ENCODE assay signal across 8 cellular contexts in genomic region chr22:41621099-41621910, GRCh38. TPM values are rescaled to one million over a fixed set of nuclear protein-coding genes. Genes with fewer than 3 reads are reported as not detected.
DNase-seq lines count a peak whose midpoint lies in the region; ATAC-seq and TF ChIP-seq lines count a peak whose summit lies in the region.

TSS of gene XRCC6 (plus strand) at chr22:41621295. CDS start at chr22:41622005, 710 bp downstream.

- no peaks in the 10 kb centered on the region; the same call in 2 of the 3 replicates for H3K9me3 Mint-ChIP-seq in GM23338
- H3K9me3 Mint-ChIP-seq in activated T-helper 17 cell treated with anti-CD3 and anti-CD28 coated beads, Interleukin-2, amount 50 U/mL, for 72 hours = no peaks in the 10 kb centered on the region
- H3K9me3 Mint-ChIP-seq in naive thymus-derived CD8-positive, alpha-beta T cell = no peaks in the 10 kb centered on the region

- H3K27me3 ChIP-seq in DOHH2 (ENCODE audit: control insufficient read depth, low read length) = no peaks in the 10 kb centered on the region
- H3K27me3 ChIP-seq in GM23338 (ENCODE audit: insufficient read depth) = no peaks in the 10 kb centered on the region
- no peaks in the 10 kb centered on the region for H3K27me3 ChIP-seq in fibroblast of lung (ENCODE audit: control insufficient read depth, insufficient read depth, low read length)

- H3K36me3 ChIP-seq in DOHH2 (ENCODE audit: control insufficient read depth, low read length) (peaks cover 76% of the 10 kb centered on the region), GM23338 (ENCODE audit: insufficient read depth) (peaks cover 25% of the 10 kb centered on the region), fibroblast of lung (ENCODE audit: control insufficient read depth, insufficient read depth, low read length) (peaks cover 10% of the 10 kb centered on the region)

- peak within 1 kb of the TSS; percentile 98 for H3K4me3 Mint-ChIP-seq in GM23338
- peak within 1 kb of the TSS; percentile 99 for H3K4me3 Mint-ChIP-seq in activated T-helper 17 cell treated with anti-CD3 and anti-CD28 coated beads, Interleukin-2, amount 50 U/mL, for 72 hours
- H3K4me3 Mint-ChIP-seq in naive thymus-derived CD8-positive, alpha-beta T cell = peak within 1 kb of the TSS; percentile 89 to 100 (median 97)

- CTCF ChIA-PET in RWPE1 (lab: Yijun Ruan, JAX) = interaction anchor here (1.2 kb wide), 1 partner anchor 23 kb away, joined by 3 read pairs; no protein-coding TSS in a partner anchor

- no peaks in the 10 kb centered on the region for H3K9me2 ChIP-seq in DOHH2 (replicated peaks; ENCODE audit: control insufficient read depth, low read length)
- H3K9me2 ChIP-seq in GM23338 (ENCODE audit: insufficient read depth) = no peaks in the 10 kb centered on the region

- H4K20me1 ChIP-seq in DOHH2 (ENCODE audit: control insufficient read depth, insufficient read depth, low read depth, low read length) = peaks cover 7% of the 10 kb centered on the region; the same call in 1 of the 2 replicates
- H4K20me1 ChIP-seq in GM23338 (replicated peaks; ENCODE audit: insufficient read depth) = peaks cover 18% of the 10 kb centered on the region
- no peaks in the 10 kb centered on the region for H4K20me1 ChIP-seq in fibroblast of lung (ENCODE audit: control insufficient read depth, extremely low read depth, insufficient read depth, low read length)

- peak; percentile 85 for ATAC-seq in GM23338
- ATAC-seq in activated T-helper 17 cell treated with anti-CD3 and anti-CD28 coated beads, Interleukin-2, amount 50 U/mL, for 72 hours (replicated peaks) = peak; percentile 93
- peak; percentile 87 to 88 for ATAC-seq in naive thymus-derived CD8-positive, alpha-beta T cell

- H3K4me1 ChIP-seq in DOHH2 (ENCODE audit: control insufficient read depth, low read length) (peaks cover 37% of the 10 kb centered on the region), GM23338 (ENCODE audit: insufficient read depth) (peaks cover 15% of the 10 kb centered on the region), fibroblast of lung (ENCODE audit: control insufficient read depth, extremely low read depth, insufficient read depth, low read length) (no peaks in the 10 kb centered on the region)

- peaks cover 18% of the 10 kb centered on the region for H3K27me3 Mint-ChIP-seq in GM23338 (ENCODE audit: insufficient read depth, low read depth, poor library complexity)
- H3K27me3 Mint-ChIP-seq in activated T-helper 17 cell treated with anti-CD3 and anti-CD28 coated beads, Interleukin-2, amount 50 U/mL, for 72 hours = no peaks in the 10 kb centered on the region
- no peaks in the 10 kb centered on the region for H3K27me3 Mint-ChIP-seq in naive thymus-derived CD8-positive, alpha-beta T cell

- peak within 1 kb of the TSS; percentile 91 for H3K4me2 ChIP-seq in DOHH2 (ENCODE audit: low read length)
- peak within 1 kb of the TSS; percentile 94 for H3K4me2 ChIP-seq in GM23338
- peak within 1 kb of the TSS; percentile 90 for H3K4me2 ChIP-seq in fibroblast of lung (ENCODE audit: extremely low read depth, insufficient read depth, low read length)

- peaks cover 94% of the 10 kb centered on the region for H3K79me2 ChIP-seq in DOHH2 (ENCODE audit: control insufficient read depth, low read length)
- H3K79me2 ChIP-seq in GM23338 (replicated peaks; ENCODE audit: insufficient read depth) = peaks cover 73% of the 10 kb centered on the region
- peaks cover 56% of the 10 kb centered on the region for H3K79me2 ChIP-seq in fibroblast of lung (ENCODE audit: control insufficient read depth, insufficient read depth, low read length)

- H3K9me3 ChIP-seq in DOHH2 (ENCODE audit: control insufficient read depth, insufficient read depth, low read length) (no peaks in the 10 kb centered on the region), fibroblast of lung (ENCODE audit: control insufficient read depth, insufficient read depth, low read depth, low read length) (no peaks in the 10 kb centered on the region)

- H3K4me1 Mint-ChIP-seq in GM23338 = peaks cover 22% of the 10 kb centered on the region
- peaks cover 19% of the 10 kb centered on the region for H3K4me1 Mint-ChIP-seq in activated T-helper 17 cell treated with anti-CD3 and anti-CD28 coated beads, Interleukin-2, amount 50 U/mL, for 72 hours
- peaks cover 16 to 57% (median 48%) of the 10 kb centered on the region in 4 donors for H3K4me1 Mint-ChIP-seq in naive thymus-derived CD8-positive, alpha-beta T cell

- DNase-seq in GM23338 (ENCODE audit: low spot score) (peak; percentile 100), LNCaP clone FGC (ENCODE audit: low read depth) (peak; percentile 98), RWPE1 (ENCODE audit: low spot score) (peak; percentile 99), fibroblast of lung (ENCODE audit: low read depth in 2 of 2) (peak; percentile 99 to 100)
- peak; percentile 98 to 100 (median 100) for DNase-seq in naive thymus-derived CD8-positive, alpha-beta T cell
- peak; percentile 99 to 100 (median 100) for DNase-seq in stimulated activated naive CD4-positive, alpha-beta T cell (lab: John Stamatoyannopoulos, UW)

- peaks cover 46% of the 10 kb centered on the region for H3K36me3 Mint-ChIP-seq in GM23338 (ENCODE audit: low read depth)
- H3K36me3 Mint-ChIP-seq in activated T-helper 17 cell treated with anti-CD3 and anti-CD28 coated beads, Interleukin-2, amount 50 U/mL, for 72 hours (ENCODE audit: low read depth) = peaks cover 66% of the 10 kb centered on the region
- H3K36me3 Mint-ChIP-seq in naive thymus-derived CD8-positive, alpha-beta T cell = peaks cover 0 to 42% (median 0%) of the 10 kb centered on the region in 3 donors

- peak within 1 kb of the TSS; percentile 86 for H2AFZ ChIP-seq in GM23338
- peak within 1 kb of the TSS; percentile 91 for H2AFZ ChIP-seq in fibroblast of lung (ENCODE audit: low read length)

- POLR2A ChIA-PET in RWPE1 (lab: Yijun Ruan, JAX; ENCODE audit: low non-redundant PET) = no interaction called here
- POLR2A ChIA-PET in naive thymus-derived CD8-positive, alpha-beta T cell (lab: Charles Lee) = interaction anchor here (0.5 to 2.9 kb wide), 22 partner anchors 15 to 1322 kb away, joined by 3 to 26 read pairs (median 4); partner anchors contain the start of genes ACO2, PHF5A, PMM1 and RANGAP1

- H3K27ac Mint-ChIP-seq in GM23338 = peak within 1 kb of the TSS; percentile 100
- peak within 1 kb of the TSS; percentile 97 for H3K27ac Mint-ChIP-seq in activated T-helper 17 cell treated with anti-CD3 and anti-CD28 coated beads, Interleukin-2, amount 50 U/mL, for 72 hours
- H3K27ac Mint-ChIP-seq in naive thymus-derived CD8-positive, alpha-beta T cell = peak within 1 kb of the TSS; percentile 95 to 100 (median 100)

- H3K9ac ChIP-seq in fibroblast of lung (ENCODE audit: insufficient read depth, low read length) = peak within 1 kb of the TSS; percentile 99

- no peak for TF ChIP-seq CTCF in DOHH2 (IDR thresholded peaks at IDR 0.05; ENCODE audit: low read depth, low read length, poor library complexity, severe bottlenecking)
- no peak for TF ChIP-seq CTCF in GM23338 (conservative IDR thresholded peaks at IDR 0.05; ENCODE audit: low read depth in 2 of 2)
- no peak for TF ChIP-seq CTCF in LNCaP clone FGC (IDR thresholded peaks at IDR 0.05; ENCODE audit: control insufficient read depth, extremely low read depth, insufficient read depth)
- no peak for TF ChIP-seq CTCF in RWPE1 (conservative IDR thresholded peaks at IDR 0.05; ENCODE audit: low read depth)
- no peak for TF ChIP-seq CTCF in fibroblast of lung (conservative IDR thresholded peaks at IDR 0.05 in 1 of 2, IDR thresholded peaks at IDR 0.05 in 1 of 2; ENCODE audit: low read depth in 1 of 2, low read length in 2 of 2)

- H3K27ac ChIP-seq in DOHH2 (ENCODE audit: low read depth, low read length) (peak within 1 kb of the TSS; percentile 84), GM23338 (ENCODE audit: low read depth) (peak within 1 kb of the TSS; percentile 98), RWPE1 (peak within 1 kb of the TSS; percentile 90), fibroblast of lung (ENCODE audit: insufficient read depth, low read length) (peak within 1 kb of the TSS; percentile 100)

- H3K4me3 ChIP-seq in DOHH2 (ENCODE audit: low read length) (peak within 1 kb of the TSS; percentile 99), GM23338 (peak within 1 kb of the TSS; percentile 80), LNCaP clone FGC (ENCODE audit: low read depth, low read length) (peak within 1 kb of the TSS; percentile 71), fibroblast of lung (replicated peaks in 1 of 4; ENCODE audit: control extremely low read depth in 1 of 4, insufficient read depth in 1 of 4, low read depth in 3 of 4, low read length in 4 of 4) (peak within 1 kb of the TSS; percentile 85 to 99 (median 94))

- no peaks in the 10 kb centered on the region; the same call in 1 of the 2 replicates for H3F3A ChIP-seq in DOHH2 (ENCODE audit: control insufficient read depth, insufficient read depth)
- H3F3A ChIP-seq in GM23338 (replicated peaks; ENCODE audit: low read depth) = peaks cover 21% of the 10 kb centered on the region; the same call in 1 of the 2 replicates

TF ChIP-seq in GM23338, 12 proteins besides CTCF, POLR2A, EP300 and RAD21:
- TF ChIP-seq CREB1 (CRISPR knock-in tag; IDR thresholded peaks at IDR 0.05; ENCODE audit: low read depth) (peak; percentile 97), EZH2 (IDR thresholded peaks at IDR 0.05; ENCODE audit: low read depth, unreplicated experiment) (no peak), JUNB (IDR thresholded peaks at IDR 0.05; ENCODE audit: unreplicated experiment) (no peak), POLR2AphosphoS5 (IDR thresholded peaks at IDR 0.05; ENCODE audit: low read depth) (peak; percentile 93)

RNA-seq across cellular contexts. Expression of gene XRCC6, which starts in this region (rescaled TPM):
- 495 and 498 TPM in 2 replicates for total RNA-seq in GM23338 (2014; rRNA removed; shearing (Covaris generic))
- 351 and 352 TPM in 2 replicates for polyA plus RNA-seq in GM23338 (2016; fragmentation: Nextera tagmentation; extraction: Ambion mirVana)
- total RNA-seq in activated T-helper 17 cell treated with anti-CD3 and anti-CD28 coated beads, Interleukin-2, amount 50 U/mL, for 72 hours = 100 to 1,000 TPM; 237 to 428 TPM
- total RNA-seq in fibroblast of lung = 268 and 282 TPM in 2 replicates
- 183 and 280 TPM in 2 replicates for polyA plus RNA-seq in fibroblast of lung
- polyA plus RNA-seq in fibroblast of lung (2012) = 282 and 405 TPM in 2 replicates
- polyA minus RNA-seq in fibroblast of lung (ENCODE audit: low replicate concordance) = 125 and 199 TPM in 2 replicates
- total RNA-seq in naive thymus-derived CD8-positive, alpha-beta T cell = 100 to 1,000 TPM; 171 to 182 TPM
- 100 to 1,000 TPM; 436 to 513 (median 454) TPM for polyA plus RNA-seq in naive thymus-derived CD8-positive, alpha-beta T cell

Comparison
In these comparisons a context has a peak if more than half of its experiments do, and no peak if none do; other contexts are left out.
1. Peak in every context shown above with its lines: DNase-seq, ATAC-seq, H3K4me3 ChIP-seq and H3K27ac ChIP-seq.